ENCODE assay signal across 8 cellular contexts in genomic region chr1:88655685-88656299, GRCh38. TPM values are rescaled to one million over a fixed set of nuclear protein-coding genes. Genes with fewer than 3 reads are reported as not detected.
DNase-seq lines count a peak whose midpoint lies in the region; ATAC-seq and TF ChIP-seq lines count a peak whose summit lies in the region.

No MANE protein-coding gene starts in this region.

- H3K27ac Mint-ChIP-seq in progenitor cell of endocrine pancreas: no peak overlapping the region
- no peak overlapping the region for H3K27ac Mint-ChIP-seq in activated naive CD4-positive, alpha-beta T cell treated with anti-CD3 and anti-CD28 coated beads for 36 hours
- H3K27ac Mint-ChIP-seq in activated T-helper 17 cell treated with anti-CD3 and anti-CD28 coated beads, Interleukin-2, amount 50 U/mL, for 72 hours: no peak overlapping the region

- H3K4me3 Mint-ChIP-seq in progenitor cell of endocrine pancreas (ENCODE audit: low read depth): no peak overlapping the region
- H3K4me3 Mint-ChIP-seq in activated naive CD4-positive, alpha-beta T cell treated with anti-CD3 and anti-CD28 coated beads for 36 hours: no peak overlapping the region
- no peak overlapping the region for H3K4me3 Mint-ChIP-seq in activated T-helper 17 cell treated with anti-CD3 and anti-CD28 coated beads, Interleukin-2, amount 50 U/mL, for 72 hours

- intact Hi-C loops in activated naive CD4-positive, alpha-beta T cell treated with anti-CD3 and anti-CD28 coated beads for 36 hours (cut with micrococcal nuclease): loop anchor here (1.0 to 5.0 kb wide), 5 partner anchors 29 to 799 kb away; partner anchors contain the start of gene PKN2

- DNase-seq in NCI-H510A treated with DMSO at 0.1 percent for 48 hours (lab: John Stamatoyannopoulos, UW) (peak; percentile 81), NCI-H510A (lab: John Stamatoyannopoulos, UW) (no peak), NCI-H69 (lab: John Stamatoyannopoulos, UW) (peak; percentile 7), epithelial cell of esophagus (ENCODE audit: low read depth) (peak; percentile 33), progenitor cell of endocrine pancreas (ENCODE audit: low spot score, unreplicated experiment) (no peak), NCI-H2081 (lab: John Stamatoyannopoulos, UW) (no peak)
- DNase-seq in activated naive CD4-positive, alpha-beta T cell treated with anti-CD3 and anti-CD28 coated beads for 36 hours: no peak

- no peak for ATAC-seq in activated T-helper 17 cell treated with anti-CD3 and anti-CD28 coated beads, Interleukin-2, amount 50 U/mL, for 72 hours (replicated peaks)

- CTCF ChIA-PET in activated naive CD4-positive, alpha-beta T cell treated with anti-CD3 and anti-CD28 coated beads for 36 hours (lab: Charles Lee): interaction anchor here (0.6 to 5.8 kb wide), 16 partner anchors 9 to 1956 kb away, joined by 3 to 63 read pairs (median 6); partner anchors contain the start of gene PKN2

- H3K4me1 Mint-ChIP-seq in progenitor cell of endocrine pancreas (ENCODE audit: low read depth): no peaks in the 10 kb centered on the region
- H3K4me1 Mint-ChIP-seq in activated naive CD4-positive, alpha-beta T cell treated with anti-CD3 and anti-CD28 coated beads for 36 hours (ENCODE audit: low read depth): peaks cover 14% of the 10 kb centered on the region
- no peaks in the 10 kb centered on the region for H3K4me1 Mint-ChIP-seq in activated T-helper 17 cell treated with anti-CD3 and anti-CD28 coated beads, Interleukin-2, amount 50 U/mL, for 72 hours

- H3K4me3 ChIP-seq in epithelial cell of esophagus (ENCODE audit: low read length): no peak overlapping the region

- H3K9me3 Mint-ChIP-seq in progenitor cell of endocrine pancreas (ENCODE audit: low read depth): no peaks in the 10 kb centered on the region
- H3K9me3 Mint-ChIP-seq in activated naive CD4-positive, alpha-beta T cell treated with anti-CD3 and anti-CD28 coated beads for 36 hours: no peaks in the 10 kb centered on the region
- H3K9me3 Mint-ChIP-seq in activated T-helper 17 cell treated with anti-CD3 and anti-CD28 coated beads, Interleukin-2, amount 50 U/mL, for 72 hours: no peaks in the 10 kb centered on the region

- H3K36me3 Mint-ChIP-seq in progenitor cell of endocrine pancreas (ENCODE audit: insufficient read depth): no peaks in the 10 kb centered on the region
- no peaks in the 10 kb centered on the region for H3K36me3 Mint-ChIP-seq in activated naive CD4-positive, alpha-beta T cell treated with anti-CD3 and anti-CD28 coated beads for 36 hours (ENCODE audit: low read depth)
- no peaks in the 10 kb centered on the region for H3K36me3 Mint-ChIP-seq in activated T-helper 17 cell treated with anti-CD3 and anti-CD28 coated beads, Interleukin-2, amount 50 U/mL, for 72 hours (ENCODE audit: low read depth)

- TF ChIP-seq CTCF in epithelial cell of esophagus (IDR thresholded peaks at IDR 0.05; ENCODE audit: insufficient read depth, low read depth, low read length, missing control alignments) (peak; percentile 36), progenitor cell of endocrine pancreas (IDR thresholded peaks at IDR 0.05; ENCODE audit: unreplicated experiment) (peak; percentile 80)

- no peaks in the 10 kb centered on the region for H3K27me3 Mint-ChIP-seq in progenitor cell of endocrine pancreas
- no peaks in the 10 kb centered on the region for H3K27me3 Mint-ChIP-seq in activated naive CD4-positive, alpha-beta T cell treated with anti-CD3 and anti-CD28 coated beads for 36 hours (ENCODE audit: low read depth)
- peaks cover 4% of the 10 kb centered on the region for H3K27me3 Mint-ChIP-seq in activated T-helper 17 cell treated with anti-CD3 and anti-CD28 coated beads, Interleukin-2, amount 50 U/mL, for 72 hours

RNA-seq across cellular contexts. Expression of gene PKN2, which starts 28.3 kb away (rescaled TPM):
- total RNA-seq in progenitor cell of endocrine pancreas: 67.8 and 72.8 TPM in 2 replicates
- 10 to 100 TPM; 17.2 to 17.9 TPM for total RNA-seq in activated naive CD4-positive, alpha-beta T cell treated with anti-CD3 and anti-CD28 coated beads for 36 hours
- 10 to 100 TPM; 23.7 to 24.1 TPM for total RNA-seq in activated T-helper 17 cell treated with anti-CD3 and anti-CD28 coated beads, Interleukin-2, amount 50 U/mL, for 72 hours

Comparison
In these comparisons a context has a peak if more than half of its experiments do, and no peak if none do; other contexts are left out.
1. DNase-seq: peak in NCI-H510A treated with DMSO at 0.1 percent for 48 hours (single experiment), NCI-H69 (single experiment) and epithelial cell of esophagus (single experiment); none in NCI-H510A (single experiment), progenitor cell of endocrine pancreas (single experiment), NCI-H2081 (0 of 2) and activated naive CD4-positive, alpha-beta T cell treated with anti-CD3 and anti-CD28 coated beads for 36 hours (single experiment).